ENCODE assay signal across 35 cellular contexts in genomic region chr10:130836344-130836743, GRCh38.
"Had no signal": no experiment of that assay in that cellular context is flagged by ENCODE, and none has a peak within 500 bp of the region (broad histone marks: within the 10 kb centered on the region; RNA-seq: fewer than 3 reads in every experiment).

No MANE protein-coding gene starts in this region.

- H3K9me3 ChIP-seq: MG63 had no signal

- H3K27me3 ChIP-seq: MG63 had no signal

- H3K4me3 ChIP-seq: MG63 had no signal

- H3K36me3 ChIP-seq: MG63 had no signal

- DNase-seq: Karpas-422, Kasumi-1, MG63, MM.1S, MV-4-11, NCI-H1048, NCI-H1092, NCI-H1092 treated with DMSO at 0.1 percent for 48 hours, NCI-H1105, NCI-H1105 treated with DMSO at 0.1 percent for 48 hours, NCI-H1417, NCI-H1417 treated with DMSO at 0.1 percent for 48 hours, NCI-H1436, NCI-H1436 treated with DMSO at 0.1 percent for 48 hours, NCI-H146, NCI-H1694, NCI-H1694 treated with DMSO at 0.1 percent for 48 hours, NCI-H187, NCI-H187 treated with DMSO at 0.1 percent for 48 hours, NCI-H1930, NCI-H2029, NCI-H2029 treated with DMSO at 0.1 percent for 48 hours, NCI-H2081, NCI-H2081 treated with DMSO at 0.1 percent for 48 hours, NCI-H2107, NCI-H2171, NCI-H2171 treated with DMSO at 0.1 percent for 48 hours, NCI-H226, NCI-H345, NCI-H446, NCI-H446 treated with DMSO at 0.1 percent for 48 hours, NCI-H510A, NCI-H510A treated with DMSO at 0.1 percent for 48 hours, NCI-H524, NCI-H524 treated with DMSO at 0.1 percent for 48 hours had no signal
